ENCODE assay signal across 1 cellular context in the genomic region with DNA sequence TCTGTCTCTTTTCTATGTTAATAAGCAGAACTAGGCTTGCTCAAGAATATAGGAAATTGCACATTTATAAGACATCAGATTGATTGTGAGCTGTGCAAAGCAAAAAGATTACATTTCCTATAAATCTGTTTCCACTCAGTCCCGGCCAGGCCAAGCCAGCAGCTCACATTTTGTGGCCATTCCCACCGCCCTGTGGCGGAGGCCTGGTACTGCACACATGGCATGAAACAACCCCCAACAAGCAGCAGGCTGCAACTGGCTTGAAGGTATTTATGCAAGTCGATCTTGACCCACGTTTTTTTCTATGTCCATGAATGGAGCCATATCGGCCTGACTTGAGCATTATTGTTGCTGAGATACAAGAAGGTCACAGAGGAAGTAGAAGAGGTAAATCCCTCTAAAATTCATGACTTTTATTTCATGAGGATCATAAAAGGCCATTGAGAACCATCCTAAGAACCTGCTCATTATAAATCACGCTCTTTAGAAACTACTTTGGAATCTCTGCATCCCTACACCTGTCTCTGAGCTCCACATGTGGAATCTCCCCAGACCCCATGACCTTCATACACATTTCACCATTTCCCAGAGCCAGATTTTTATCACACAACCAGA.
TF ChIP-seq lines count a peak whose summit lies in the region.

No MANE protein-coding gene starts in this region.

TF ChIP-seq in HepG2, 621 proteins besides CTCF, POLR2A, EP300 and RAD21 (continued from another document):
- TF ChIP-seq PREB (CRISPR knock-in tag; IDR thresholded peaks at IDR 0.05) (no peak), SMC3 (IDR thresholded peaks at IDR 0.05; ENCODE audit: low read length) (peak; percentile 38), SMAD3 (CRISPR knock-in tag; IDR thresholded peaks at IDR 0.05) (no peak)
